8 cellular contexts compared by ENCODE assay signal in genomic region chr5:163506726-163507125, GRCh38. TPM values are rescaled to one million over a fixed set of nuclear protein-coding genes. Genes with fewer than 3 reads are reported as not detected.
A peak's percentile ranks its signal among the peaks of the same experiment; 100 is the strongest.
DNase-seq lines count a peak whose midpoint lies in the region; ATAC-seq and TF ChIP-seq lines count a peak whose summit lies in the region.

No MANE protein-coding gene starts in this region.

- H3K36me3 ChIP-seq in SU-DHL-6 (ENCODE audit: low read length) (no peaks in the 10 kb centered on the region), fibroblast of lung (ENCODE audit: control insufficient read depth, insufficient read depth, low read length) (no peaks in the 10 kb centered on the region), rectal smooth muscle tissue (ENCODE audit: control insufficient read depth, insufficient read depth, low read length) (no peaks in the 10 kb centered on the region)

- H3K4me2 ChIP-seq in SU-DHL-6 (ENCODE audit: low read depth, low read length, poor library complexity, severe bottlenecking): peak overlapping the region; percentile 84
- peak overlapping the region; percentile 82 for H3K4me2 ChIP-seq in fibroblast of lung (ENCODE audit: extremely low read depth, insufficient read depth, low read length)

- H3K9me2 ChIP-seq in SU-DHL-6 (replicated peaks; ENCODE audit: insufficient read depth, low read length): no peaks in the 10 kb centered on the region

- peak overlapping the region; percentile 90 for H3K4me3 ChIP-seq in SU-DHL-6 (ENCODE audit: insufficient read depth, low read length, poor library complexity, severe bottlenecking)
- H3K4me3 ChIP-seq in fibroblast of lung (replicated peaks in 1 of 4; ENCODE audit: control extremely low read depth in 1 of 4, insufficient read depth in 1 of 4, low read depth in 3 of 4, low read length in 4 of 4): peak overlapping the region; percentile 84 to 99 (median 94)
- H3K4me3 ChIP-seq in rectal smooth muscle tissue (ENCODE audit: low read length): peak overlapping the region; percentile 91

- peak overlapping the region; percentile 86 for H3K4me3 Mint-ChIP-seq in activated T-cell treated with anti-CD3 and anti-CD28 coated beads, Interleukin-2, amount 50 U/mL, for 24 hours

- no peak for TF ChIP-seq CTCF in SU-DHL-6 (IDR thresholded peaks at IDR 0.05; ENCODE audit: insufficient read depth, low read length, poor library complexity, severe bottlenecking)
- TF ChIP-seq CTCF in fibroblast of lung (conservative IDR thresholded peaks at IDR 0.05 in 1 of 2, IDR thresholded peaks at IDR 0.05 in 1 of 2; ENCODE audit: low read depth in 1 of 2, low read length in 2 of 2): no peak

- H4K20me1 ChIP-seq in SU-DHL-6 (ENCODE audit: low read depth, low read length) (peaks cover 20% of the 10 kb centered on the region), fibroblast of lung (ENCODE audit: control insufficient read depth, extremely low read depth, insufficient read depth, low read length) (peaks cover 2% of the 10 kb centered on the region)

- peak overlapping the region; percentile 97 for H3K27ac Mint-ChIP-seq in activated T-cell treated with anti-CD3 and anti-CD28 coated beads, Interleukin-2, amount 50 U/mL, for 24 hours

- H3K27me3 ChIP-seq in SU-DHL-6 (ENCODE audit: low read length) (no peaks in the 10 kb centered on the region), fibroblast of lung (ENCODE audit: control insufficient read depth, insufficient read depth, low read length) (no peaks in the 10 kb centered on the region), rectal smooth muscle tissue (ENCODE audit: control insufficient read depth, insufficient read depth, low read length) (no peaks in the 10 kb centered on the region)

- H3K4me1 ChIP-seq in fibroblast of lung (ENCODE audit: control insufficient read depth, extremely low read depth, insufficient read depth, low read length): peaks cover 11% of the 10 kb centered on the region
- H3K4me1 ChIP-seq in rectal smooth muscle tissue (ENCODE audit: control insufficient read depth, insufficient read depth, low read length): peaks cover 26% of the 10 kb centered on the region

- H2AFZ ChIP-seq in SU-DHL-6 (ENCODE audit: low read depth, low read length, severe bottlenecking) (no peak overlapping the region), fibroblast of lung (ENCODE audit: low read length) (no peak overlapping the region)

- H3K27ac ChIP-seq in SU-DHL-6 (ENCODE audit: low read depth, low read length) (no peak overlapping the region), fibroblast of lung (ENCODE audit: insufficient read depth, low read length) (peak overlapping the region; percentile 95), rectal smooth muscle tissue (ENCODE audit: low read depth, low read length) (peak overlapping the region; percentile 98)

- H3K9me3 ChIP-seq in SU-DHL-6 (ENCODE audit: insufficient read depth, low read length): no peaks in the 10 kb centered on the region
- no peaks in the 10 kb centered on the region for H3K9me3 ChIP-seq in fibroblast of lung (ENCODE audit: control insufficient read depth, insufficient read depth, low read depth, low read length)

- H3K36me3 Mint-ChIP-seq in activated T-cell treated with anti-CD3 and anti-CD28 coated beads, Interleukin-2, amount 50 U/mL, for 24 hours (ENCODE audit: low read depth): peaks cover 51% of the 10 kb centered on the region

- H3K4me1 Mint-ChIP-seq in activated T-cell treated with anti-CD3 and anti-CD28 coated beads, Interleukin-2, amount 50 U/mL, for 24 hours (ENCODE audit: low read depth): peaks cover 56% of the 10 kb centered on the region

- H3K79me2 ChIP-seq in SU-DHL-6 (ENCODE audit: insufficient read depth, low read length) (peaks cover 59% of the 10 kb centered on the region), fibroblast of lung (ENCODE audit: control insufficient read depth, insufficient read depth, low read length) (peaks cover 65% of the 10 kb centered on the region)

- no peaks in the 10 kb centered on the region for H3K9me3 Mint-ChIP-seq in activated T-cell treated with anti-CD3 and anti-CD28 coated beads, Interleukin-2, amount 50 U/mL, for 24 hours

- ATAC-seq in HG03175 (IDR thresholded peaks at IDR 0.05; ENCODE audit: unreplicated experiment): no peak

- H3K27me3 Mint-ChIP-seq in activated T-cell treated with anti-CD3 and anti-CD28 coated beads, Interleukin-2, amount 50 U/mL, for 24 hours: no peaks in the 10 kb centered on the region

- H3K9ac ChIP-seq in SU-DHL-6 (ENCODE audit: low read length) (peak overlapping the region; percentile 65), fibroblast of lung (ENCODE audit: insufficient read depth, low read length) (peak overlapping the region; percentile 94), rectal smooth muscle tissue (ENCODE audit: low read length) (peak overlapping the region; percentile 50)

- 0 out of 2 replicates have a peak, but pooled peaks cover 4% of the 10 kb centered on the region for H3F3A ChIP-seq in SU-DHL-6 (ENCODE audit: insufficient read depth)

- DNase-seq in activated T-cell treated with anti-CD3 and anti-CD28 coated beads, Interleukin-2, amount 50 U/mL, for 24 hours: no peak
- DNase-seq in activated T-cell treated with anti-CD3 and anti-CD28 coated beads, Interleukin-2, amount 50 U/mL, for 48 hours: no peak
- DNase-seq in fibroblast of lung (ENCODE audit: low read depth in 2 of 2) (peak; percentile 42 to 75), OCI-M2 (lab: John Stamatoyannopoulos, UW; ENCODE audit: unreplicated experiment) (no peak), SKM-1 treated with dmso at 0.1 percent for 144 hours (lab: John Stamatoyannopoulos, UW; ENCODE audit: unreplicated experiment) (no peak)

RNA-seq across cellular contexts. Expression of gene MAT2B, which starts 1.3 kb away (rescaled TPM):
- 136 and 160 TPM in 2 replicates for total RNA-seq in fibroblast of lung
- 93.6 and 116 TPM in 2 replicates for polyA plus RNA-seq in fibroblast of lung
- polyA plus RNA-seq in fibroblast of lung (2012): 70.4 and 85.8 TPM in 2 replicates
- polyA minus RNA-seq in fibroblast of lung (ENCODE audit: low replicate concordance): 11.1 and 14.9 TPM in 2 replicates

RNA-seq across cellular contexts. Expression of gene HMMR, which starts 46.3 kb away (rescaled TPM):
- 1.3 and 19.7 TPM in 2 replicates for total RNA-seq in fibroblast of lung
- 5.6 and 25.1 TPM in 2 replicates for polyA plus RNA-seq in fibroblast of lung
- 3.5 and 20.9 TPM in 2 replicates for polyA plus RNA-seq in fibroblast of lung (2012)
- 0.16 and 0.33 TPM in 2 replicates for polyA minus RNA-seq in fibroblast of lung (ENCODE audit: low replicate concordance)

RNA-seq across cellular contexts. Expression of gene NUDCD2, which starts 46.8 kb away (rescaled TPM):
- 6.4 and 7.4 TPM in 2 replicates for total RNA-seq in fibroblast of lung
- 5.4 and 5.9 TPM in 2 replicates for polyA plus RNA-seq in fibroblast of lung
- polyA plus RNA-seq in fibroblast of lung (2012): 14.5 and 19.9 TPM in 2 replicates
- polyA minus RNA-seq in fibroblast of lung (ENCODE audit: low replicate concordance): 0.20 and 0.41 TPM in 2 replicates

Comparison
In these comparisons a context has a peak if more than half of its experiments do, and no peak if none do; other contexts are left out.
1. DNase-seq: peak in fibroblast of lung (2 of 2); none in activated T-cell treated with anti-CD3 and anti-CD28 coated beads, Interleukin-2, amount 50 U/mL, for 24 hours (single experiment), activated T-cell treated with anti-CD3 and anti-CD28 coated beads, Interleukin-2, amount 50 U/mL, for 48 hours (0 of 2), OCI-M2 (single experiment) and SKM-1 treated with dmso at 0.1 percent for 144 hours (single experiment).
2. Peak in every context shown above with its lines, with median percentiles within 50 percentile points of each other: H3K4me3 ChIP-seq and H3K9ac ChIP-seq.